21 cellular contexts compared by ENCODE assay signal in genomic region chr21:25813917-25814316, GRCh38.
"Had no signal": no experiment of that assay in that cellular context is flagged by ENCODE, and none has a peak within 500 bp of the region (broad histone marks: within the 10 kb centered on the region; RNA-seq: fewer than 3 reads in every experiment).

No MANE protein-coding gene starts in this region.

- H3K4me2 ChIP-seq: neural progenitor cell had no signal

- DNase-seq: activated CD4-positive, alpha-beta T cell treated with anti-CD3 and anti-CD28 coated beads for 4 hours; activated CD4-positive, alpha-beta T cell treated with anti-CD3 and anti-CD28 coated beads, Interleukin-2, amount 50 U/mL, for 48 hours; activated CD8-positive, alpha-beta memory T cell treated with anti-CD3 and anti-CD28 coated beads, Interleukin-2, amount 50 U/mL, for 4 hours; activated gamma-delta T cell; activated naive CD4-positive, alpha-beta T cell treated with anti-CD3 and anti-CD28 coated beads, Interleukin-2, amount 50 U/mL, for 16 hours; activated T-cell treated with anti-CD3 and anti-CD28 coated beads, Interleukin-2, amount 50 U/mL, for 24 hours; amygdala; effector CD8-positive, alpha-beta T cell; head of caudate nucleus; hippocampal formation; kidney; left colon; natural killer cell; occipital lobe; posterior cingulate gyrus; right cardiac atrium; stimulated activated CD4-positive, alpha-beta T cell treated with anti-CD3 and anti-CD28 coated beads, Interleukin-2, amount 100 ng/mL, for 48 hours; stimulated activated naive CD4-positive, alpha-beta T cell treated with Interleukin-2 at 50 U/mL for 16 hours; testis had no signal

- H3K27ac ChIP-seq: neural progenitor cell, testis, VCaP had no signal

- H3K9me3 ChIP-seq: testis had no signal

- H3K27me3 ChIP-seq: neural progenitor cell, testis had no signal

- H3K4me3 ChIP-seq: neural progenitor cell, testis had no signal

- ATAC-seq: left colon, natural killer cell, right cardiac atrium had no signal

- H3K36me3 ChIP-seq: neural progenitor cell had no signal

- H3K9ac ChIP-seq: neural progenitor cell had no signal

- H2AFZ ChIP-seq: neural progenitor cell had no signal
